In the genomic region with DNA sequence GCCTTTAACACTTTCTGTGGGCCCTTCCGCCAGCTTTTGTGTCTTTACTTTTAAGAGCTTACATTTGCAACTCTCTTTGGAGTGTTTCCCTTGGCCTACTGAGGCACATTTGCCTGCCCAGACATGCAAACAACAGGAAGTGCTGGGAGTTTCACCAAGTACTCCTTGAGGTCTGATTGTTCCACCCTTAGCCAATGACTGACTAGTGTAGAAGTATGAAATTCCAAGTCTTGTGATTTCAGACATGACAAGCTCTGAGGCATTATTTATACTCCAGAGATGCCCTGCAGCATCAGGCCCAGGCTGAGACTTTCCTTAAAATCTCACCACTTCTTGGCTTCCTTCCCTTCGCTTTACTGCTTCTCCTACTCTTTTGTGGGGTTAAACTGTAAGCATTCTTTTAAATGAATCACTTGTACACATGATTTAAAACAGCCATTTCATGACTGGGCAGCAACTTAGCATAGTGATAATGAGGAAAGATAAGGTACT, we compare ENCODE assay signal across 16 cellular contexts.
DNase-seq lines count a peak whose midpoint lies in the region; ATAC-seq and TF ChIP-seq lines count a peak whose summit lies in the region.
"Had no signal": no experiment of that assay in that cellular context is flagged by ENCODE, and none has a peak within 500 bp of the region (broad histone marks: within the 10 kb centered on the region; RNA-seq: fewer than 3 reads in every experiment).

No MANE protein-coding gene starts in this region.

- peak; percentile 91 for ATAC-seq in left lung
- ATAC-seq in left cardiac atrium: no peak

- no peaks in the 10 kb centered on the region for H3K27me3 ChIP-seq in left lung
- H3K27me3 ChIP-seq in Caco-2 (replicated peaks; ENCODE audit: control insufficient read depth, insufficient read depth, low read length): no peaks in the 10 kb centered on the region
- no peaks in the 10 kb centered on the region for H3K27me3 ChIP-seq in dorsolateral prefrontal cortex
- H3K27me3 ChIP-seq: esophagus squamous epithelium, Peyer's patch, right atrium auricular region, thyroid gland had no signal

- no peaks in the 10 kb centered on the region for H3K4me1 Mint-ChIP-seq in Caco-2 (ENCODE audit: low read depth, unreplicated experiment)
- H3K4me1 Mint-ChIP-seq: B cell had no signal

- H3K4me3 Mint-ChIP-seq in Caco-2 (ENCODE audit: unreplicated experiment): no peak overlapping the region
- H3K4me3 Mint-ChIP-seq: B cell had no signal

- DNase-seq in AG09309 (ENCODE audit: low read depth): peak; percentile 92
- DNase-seq in M059J (ENCODE audit: low read depth): peak; percentile 66
- peak; percentile 7 for DNase-seq in cortex of kidney (lab: John Stamatoyannopoulos, UW)
- DNase-seq in left lung: peak in 1 of 2 donors; percentile 33
- no peak for DNase-seq in Caco-2
- DNase-seq in dorsolateral prefrontal cortex: no peak
- no peak for DNase-seq in left cardiac atrium
- no peak for DNase-seq in NCI-H187 treated with DMSO at 0.1 percent for 48 hours (lab: John Stamatoyannopoulos, UW)
- DNase-seq: activated CD8-positive, alpha-beta memory T cell treated with anti-CD3 and anti-CD28 coated beads, Interleukin-2, amount 50 U/mL, for 48 hours; esophagus squamous epithelium; NCI-H2171; Peyer's patch; thyroid gland had no signal

- CTCF ChIA-PET in Caco-2 (lab: Charles Lee): no interaction called here

- POLR2A ChIA-PET in Caco-2 (lab: Charles Lee): no interaction called here

- no peaks in the 10 kb centered on the region for H3K9me3 Mint-ChIP-seq in Caco-2 (ENCODE audit: unreplicated experiment)

- intact Hi-C loops in left lung (cut with DNase I): no loop called here
- intact Hi-C loops in Caco-2 (cut with micrococcal nuclease; ENCODE audit: unreplicated experiment): no loop called here
- intact Hi-C loops in dorsolateral prefrontal cortex (cut with DNase I): no loop called here
- intact Hi-C loops in left cardiac atrium (cut with DNase I): no loop called here

- TF ChIP-seq CTCF in AG09309 (IDR thresholded peaks at IDR 0.05; ENCODE audit: control insufficient read depth, insufficient read depth, low read depth, low read length, missing control alignments) (no peak), left lung (IDR thresholded peaks at IDR 0.05) (no peak), Caco-2 (IDR thresholded peaks at IDR 0.05; ENCODE audit: insufficient read depth in 1 of 2, low read depth in 1 of 2, low read length in 1 of 2, severe bottlenecking in 1 of 2, unreplicated experiment in 1 of 2) (no peak), dorsolateral prefrontal cortex (IDR thresholded peaks at IDR 0.05 in 54 of 56, conservative IDR thresholded peaks at IDR 0.05 in 2 of 56; ENCODE audit: low read depth in 1 of 56, partially characterized antibody in 56 of 56) (no peak)

- H3K4me1 ChIP-seq in left lung (no peaks in the 10 kb centered on the region), Caco-2 (no peaks in the 10 kb centered on the region)
- H3K4me1 ChIP-seq: Peyer's patch, right atrium auricular region, thyroid gland had no signal

- H3K36me3 Mint-ChIP-seq in Caco-2 (ENCODE audit: insufficient read depth, unreplicated experiment): no peaks in the 10 kb centered on the region

- BruUV-seq in Caco-2 (replicated peaks; lab: Mats Ljungman, UMichigan): no TSS peak

- H3K36me3 ChIP-seq in left lung (no peaks in the 10 kb centered on the region), Caco-2 (ENCODE audit: control insufficient read depth, insufficient read depth, low read length) (no peaks in the 10 kb centered on the region)
- H3K36me3 ChIP-seq: esophagus squamous epithelium, Peyer's patch, right atrium auricular region, thyroid gland had no signal

- H3K27me3 Mint-ChIP-seq in Caco-2 (ENCODE audit: insufficient read depth, unreplicated experiment): peaks cover 2% of the 10 kb centered on the region
- H3K27me3 Mint-ChIP-seq: B cell had no signal

- no peak overlapping the region for H3K27ac Mint-ChIP-seq in Caco-2 (ENCODE audit: unreplicated experiment)
- H3K27ac Mint-ChIP-seq: B cell had no signal

- no peak overlapping the region for H3K27ac ChIP-seq in left lung
- no peak overlapping the region for H3K27ac ChIP-seq in dorsolateral prefrontal cortex
- H3K27ac ChIP-seq: esophagus squamous epithelium, KMS-11, Peyer's patch, right atrium auricular region, thyroid gland had no signal

- H3K9me3 ChIP-seq in left lung: no peaks in the 10 kb centered on the region
- no peaks in the 10 kb centered on the region for H3K9me3 ChIP-seq in Caco-2
- H3K9me3 ChIP-seq: esophagus squamous epithelium, Peyer's patch, right atrium auricular region, thyroid gland had no signal

- no peak overlapping the region for H3K4me3 ChIP-seq in AG09309 (ENCODE audit: control insufficient read depth, low read depth, low read length)
- no peak overlapping the region for H3K4me3 ChIP-seq in left lung
- H3K4me3 ChIP-seq in Caco-2 (ENCODE audit: low read depth, low read length): no peak overlapping the region
- H3K4me3 ChIP-seq in dorsolateral prefrontal cortex: no peak overlapping the region
- H3K4me3 ChIP-seq: esophagus squamous epithelium, Peyer's patch, right atrium auricular region, thyroid gland had no signal

Comparison
In these comparisons a context has a peak if more than half of its experiments do, and no peak if none do; other contexts are left out.
1. DNase-seq: peak in AG09309 (single experiment), M059J (single experiment) and cortex of kidney (single experiment); none in Caco-2 (0 of 2), dorsolateral prefrontal cortex (0 of 10), left cardiac atrium (single experiment) and NCI-H187 treated with DMSO at 0.1 percent for 48 hours (single experiment).